Comparison of ENCODE assay signal across 31 cellular contexts in the genomic region with DNA sequence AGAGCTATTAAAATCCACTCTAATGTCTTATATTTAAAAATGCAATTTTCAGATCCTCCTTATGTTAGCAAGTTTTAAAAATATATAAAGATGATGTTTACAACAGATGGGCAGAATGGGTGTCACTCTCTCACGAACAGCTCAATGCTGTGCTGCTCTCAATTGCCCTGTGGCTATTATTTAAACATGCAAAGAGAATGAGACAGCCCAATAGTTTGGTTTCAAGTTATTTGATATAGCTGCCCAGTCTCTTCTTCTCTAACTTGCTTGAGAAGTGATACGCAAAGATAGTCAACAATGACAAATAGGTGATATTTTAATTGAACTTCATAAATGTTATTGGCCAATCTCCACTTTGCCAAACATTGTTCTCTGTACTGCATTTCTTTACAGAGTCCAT.
"Had no signal": no experiment of that assay in that cellular context is flagged by ENCODE, and none has a peak within 500 bp of the region (broad histone marks: within the 10 kb centered on the region; RNA-seq: fewer than 3 reads in every experiment).

No MANE protein-coding gene starts in this region.

- H3K9ac ChIP-seq: neural progenitor cell had no signal

- H3K27ac ChIP-seq: left lung, neural progenitor cell, neutrophil, ovary, prostate gland, skin epidermis, tibial nerve, uterus had no signal

- ATAC-seq: left colon; left lung; natural killer cell; right cardiac atrium; sciatic nerve; stimulated activated effector memory CD8-positive, alpha-beta T cell treated with anti-CD3 and anti-CD28 coated beads, Interleukin-12 subunit alpha, Interleukin-12 subunit beta, amount 100 ng/mL, for 72 hours; stimulated activated naive CD8-positive, alpha-beta T cell treated with anti-CD3 and anti-CD28 coated beads, Interleukin-15, amount 100 ng/mL, for 72 hours had no signal

- H3K4me1 ChIP-seq: left lung, neural progenitor cell, prostate gland, tibial nerve, uterus had no signal

- H3K4me3 ChIP-seq: left lung, lung, neural progenitor cell, ovary, prostate gland, skin epidermis, tibial nerve, uterus had no signal

- FAIRE-seq: islet of Langerhans, kidney had no signal

- H3K27me3 ChIP-seq: left lung, neural progenitor cell, neutrophil, ovary, tibial nerve, uterus had no signal

- H3K9me3 ChIP-seq: left lung, neutrophil, ovary, prostate gland, tibial nerve, uterus had no signal

- H3K36me3 ChIP-seq: left lung, neural progenitor cell, neutrophil, ovary, prostate gland, tibial nerve, uterus had no signal

- H2AFZ ChIP-seq: neural progenitor cell had no signal

- H3K4me2 ChIP-seq: neural progenitor cell had no signal

- DNase-seq: hypothalamus; immature natural killer cell; kidney; left colon; left lung; mesendoderm; naive B cell; natural killer cell; nephron progenitor cell; occipital lobe; ovary; posterior cingulate gyrus; retina; right cardiac atrium; stimulated activated CD4-positive, alpha-beta T cell treated with anti-CD3 and anti-CD28 coated beads, Interleukin-12 subunit alpha, Interleukin-12 subunit beta, amount 100 ng/mL, for 4 hours; stimulated activated CD4-positive, alpha-beta T cell treated with anti-CD3 and anti-CD28 coated beads, Interleukin-15, amount 100 ng/mL, for 24 hours; stimulated activated CD4-positive, alpha-beta T cell treated with anti-CD3 and anti-CD28 coated beads, Interleukin-2, amount 100 ng/mL, for 24 hours; stimulated activated CD4-positive, alpha-beta T cell treated with anti-CD3 and anti-CD28 coated beads, Interleukin-4, amount 100 ng/mL, for 24 hours; stimulated activated naive CD4-positive, alpha-beta T cell; stimulated activated naive CD8-positive, alpha-beta T cell treated with anti-CD3 and anti-CD28 coated beads, Interleukin-15, amount 100 ng/mL, for 72 hours; substantia nigra; uterus had no signal
